Comparison of ENCODE assay signal across 1 cellular context in the genomic region with DNA sequence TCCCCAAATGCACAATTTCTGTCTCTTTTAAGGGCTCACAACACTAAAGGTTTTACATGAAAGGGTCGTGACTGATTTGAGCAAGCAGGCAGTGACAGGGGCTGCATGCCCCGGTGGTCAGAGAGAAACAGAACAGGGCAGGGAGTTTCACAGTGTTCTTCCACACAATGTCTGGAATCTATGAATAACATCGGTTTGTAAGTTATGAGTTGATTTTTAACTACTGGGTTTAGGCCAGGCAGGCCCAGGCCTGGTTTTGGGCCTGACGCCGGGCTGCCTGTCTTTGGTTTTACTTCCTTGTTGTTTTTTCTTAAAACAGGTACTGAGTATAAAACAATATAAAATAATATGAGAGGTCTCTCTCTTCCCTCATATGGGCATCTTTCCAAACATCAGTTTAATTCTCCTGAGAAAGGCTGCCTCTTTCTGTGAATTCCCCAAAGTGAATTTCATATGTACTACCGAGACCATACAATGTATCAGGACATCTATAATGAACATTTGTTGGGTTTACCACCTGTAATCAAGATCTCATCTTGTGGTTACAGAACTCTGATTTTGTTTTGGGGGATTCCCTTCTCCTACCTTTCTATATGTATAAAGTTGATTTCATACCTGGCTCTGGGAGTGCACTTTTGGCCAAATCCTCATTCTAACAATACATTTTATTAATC.
TF ChIP-seq lines count a peak whose summit lies in the region.

No MANE protein-coding gene starts in this region.

TF ChIP-seq in GM23338, 12 proteins besides CTCF, POLR2A, EP300 and RAD21 (continued from another document):
- TF ChIP-seq, protein P1, sequence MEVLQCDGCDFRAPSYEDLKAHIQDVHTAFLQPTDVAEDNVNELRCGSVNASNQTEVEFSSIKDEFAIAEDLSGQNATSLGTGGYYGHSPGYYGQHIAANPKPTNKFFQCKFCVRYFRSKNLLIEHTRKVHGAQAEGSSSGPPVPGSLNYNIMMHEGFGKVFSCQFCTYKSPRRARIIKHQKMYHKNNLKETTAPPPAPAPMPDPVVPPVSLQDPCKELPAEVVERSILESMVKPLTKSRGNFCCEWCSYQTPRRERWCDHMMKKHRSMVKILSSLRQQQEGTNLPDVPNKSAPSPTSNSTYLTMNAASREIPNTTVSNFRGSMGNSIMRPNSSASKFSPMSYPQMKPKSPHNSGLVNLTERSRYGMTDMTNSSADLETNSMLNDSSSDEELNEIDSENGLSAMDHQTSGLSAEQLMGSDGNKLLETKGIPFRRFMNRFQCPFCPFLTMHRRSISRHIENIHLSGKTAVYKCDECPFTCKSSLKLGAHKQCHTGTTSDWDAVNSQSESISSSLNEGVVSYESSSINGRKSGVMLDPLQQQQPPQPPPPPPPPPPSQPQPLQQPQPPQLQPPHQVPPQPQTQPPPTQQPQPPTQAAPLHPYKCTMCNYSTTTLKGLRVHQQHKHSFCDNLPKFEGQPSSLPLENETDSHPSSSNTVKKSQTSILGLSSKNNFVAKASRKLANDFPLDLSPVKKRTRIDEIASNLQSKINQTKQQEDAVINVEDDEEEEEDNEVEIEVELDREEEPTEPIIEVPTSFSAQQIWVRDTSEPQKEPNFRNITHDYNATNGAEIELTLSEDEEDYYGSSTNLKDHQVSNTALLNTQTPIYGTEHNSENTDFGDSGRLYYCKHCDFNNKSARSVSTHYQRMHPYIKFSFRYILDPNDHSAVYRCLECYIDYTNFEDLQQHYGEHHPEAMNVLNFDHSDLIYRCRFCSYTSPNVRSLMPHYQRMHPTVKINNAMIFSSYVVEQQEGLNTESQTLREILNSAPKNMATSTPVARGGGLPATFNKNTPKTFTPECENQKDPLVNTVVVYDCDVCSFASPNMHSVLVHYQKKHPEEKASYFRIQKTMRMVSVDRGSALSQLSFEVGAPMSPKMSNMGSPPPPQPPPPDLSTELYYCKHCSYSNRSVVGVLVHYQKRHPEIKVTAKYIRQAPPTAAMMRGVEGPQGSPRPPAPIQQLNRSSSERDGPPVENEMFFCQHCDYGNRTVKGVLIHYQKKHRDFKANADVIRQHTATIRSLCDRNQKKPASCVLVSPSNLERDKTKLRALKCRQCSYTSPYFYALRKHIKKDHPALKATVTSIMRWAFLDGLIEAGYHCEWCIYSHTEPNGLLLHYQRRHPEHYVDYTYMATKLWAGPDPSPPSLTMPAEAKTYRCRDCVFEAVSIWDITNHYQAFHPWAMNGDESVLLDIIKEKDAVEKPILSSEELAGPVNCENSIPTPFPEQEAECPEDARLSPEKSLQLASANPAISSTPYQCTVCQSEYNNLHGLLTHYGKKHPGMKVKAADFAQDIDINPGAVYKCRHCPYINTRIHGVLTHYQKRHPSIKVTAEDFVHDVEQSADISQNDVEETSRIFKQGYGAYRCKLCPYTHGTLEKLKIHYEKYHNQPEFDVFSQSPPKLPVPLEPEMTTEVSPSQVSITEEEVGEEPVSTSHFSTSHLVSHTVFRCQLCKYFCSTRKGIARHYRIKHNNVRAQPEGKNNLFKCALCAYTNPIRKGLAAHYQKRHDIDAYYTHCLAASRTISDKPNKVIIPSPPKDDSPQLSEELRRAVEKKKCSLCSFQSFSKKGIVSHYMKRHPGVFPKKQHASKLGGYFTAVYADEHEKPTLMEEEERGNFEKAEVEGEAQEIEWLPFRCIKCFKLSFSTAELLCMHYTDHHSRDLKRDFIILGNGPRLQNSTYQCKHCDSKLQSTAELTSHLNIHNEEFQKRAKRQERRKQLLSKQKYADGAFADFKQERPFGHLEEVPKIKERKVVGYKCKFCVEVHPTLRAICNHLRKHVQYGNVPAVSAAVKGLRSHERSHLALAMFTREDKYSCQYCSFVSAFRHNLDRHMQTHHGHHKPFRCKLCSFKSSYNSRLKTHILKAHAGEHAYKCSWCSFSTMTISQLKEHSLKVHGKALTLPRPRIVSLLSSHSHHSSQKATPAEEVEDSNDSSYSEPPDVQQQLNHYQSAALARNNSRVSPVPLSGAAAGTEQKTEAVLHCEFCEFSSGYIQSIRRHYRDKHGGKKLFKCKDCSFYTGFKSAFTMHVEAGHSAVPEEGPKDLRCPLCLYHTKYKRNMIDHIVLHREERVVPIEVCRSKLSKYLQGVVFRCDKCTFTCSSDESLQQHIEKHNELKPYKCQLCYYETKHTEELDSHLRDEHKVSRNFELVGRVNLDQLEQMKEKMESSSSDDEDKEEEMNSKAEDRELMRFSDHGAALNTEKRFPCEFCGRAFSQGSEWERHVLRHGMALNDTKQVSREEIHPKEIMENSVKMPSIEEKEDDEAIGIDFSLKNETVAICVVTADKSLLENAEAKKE (CRISPR knock-in tag; IDR thresholded peaks at IDR 0.05) = no peak
